Comparison of ENCODE assay signal across 8 cellular contexts in genomic region chr11:59283825-59284772, GRCh38.
DNase-seq lines count a peak whose midpoint lies in the region; ATAC-seq and TF ChIP-seq lines count a peak whose summit lies in the region.

No MANE protein-coding gene starts in this region.

- H3K27ac Mint-ChIP-seq in nephron progenitor cell (no peak overlapping the region), type B pancreatic cell (peak overlapping the region; percentile 14)

- TF ChIP-seq CTCF in nephron progenitor cell (IDR thresholded peaks at IDR 0.05) (peak; percentile 73), type B pancreatic cell (conservative IDR thresholded peaks at IDR 0.05) (peak; percentile 87)

- H4K20me1 ChIP-seq in BLaER1 treated with 17β-estradiol and CSF1 and Interleukin-3, amounts not matched to agents 10 nM and 100 nM, result no peaks in the 10 kb centered on the region

- H3K27ac ChIP-seq in BLaER1 treated with 17β-estradiol and CSF1 and Interleukin-3, amounts not matched to agents 10 nM and 100 nM, result peak overlapping the region in 6 of 11 experiments; percentile 15 to 39 (median 20); a peak in 9 of 22 replicates

- H3K9me3 Mint-ChIP-seq in nephron progenitor cell, result peaks cover 5% of the 10 kb centered on the region
- no peaks in the 10 kb centered on the region for H3K9me3 Mint-ChIP-seq in type B pancreatic cell

- peaks cover 4% of the 10 kb centered on the region for H3K27me3 Mint-ChIP-seq in nephron progenitor cell (ENCODE audit: low read depth, poor library complexity)
- peaks cover 23% of the 10 kb centered on the region for H3K27me3 Mint-ChIP-seq in type B pancreatic cell

- peak overlapping the region in 3 of 10 experiments; percentile 16 to 36 (median 20); a peak in 3 of 20 replicates for H3K4me3 ChIP-seq in BLaER1 treated with 17β-estradiol and CSF1 and Interleukin-3, amounts not matched to agents 10 nM and 100 nM

- no peaks in the 10 kb centered on the region for H3K36me3 ChIP-seq in BLaER1 treated with 17β-estradiol and CSF1 and Interleukin-3, amounts not matched to agents 10 nM and 100 nM

- H3K4me3 Mint-ChIP-seq in nephron progenitor cell (no peak overlapping the region), type B pancreatic cell (no peak overlapping the region)

- H3K4me2 ChIP-seq in BLaER1 treated with 17β-estradiol and CSF1 and Interleukin-3, amounts not matched to agents 10 nM and 100 nM, result peak overlapping the region; percentile 61 to 86 (median 74)

- TF ChIP-seq POLR2A in erythroblast (IDR thresholded peaks at IDR 0.05; ENCODE audit: low read length), result no peak

- ATAC-seq in GM18868 (IDR thresholded peaks at IDR 0.05; ENCODE audit: unreplicated experiment) (peak; percentile 68), HG03064 (IDR thresholded peaks at IDR 0.05; ENCODE audit: low read depth, unreplicated experiment) (peak; percentile 74)

- H3K36me3 Mint-ChIP-seq in nephron progenitor cell (ENCODE audit: low read depth) (no peaks in the 10 kb centered on the region), type B pancreatic cell (no peaks in the 10 kb centered on the region)

- H3K4me1 ChIP-seq in BLaER1 treated with 17β-estradiol and CSF1 and Interleukin-3, amounts not matched to agents 10 nM and 100 nM, result peaks cover 21 to 31% (median 23%) of the 10 kb centered on the region in 10 experiments

- H3K9ac ChIP-seq in BLaER1 treated with 17β-estradiol and CSF1 and Interleukin-3, amounts not matched to agents 10 nM and 100 nM, result peak overlapping the region in 4 of 11 experiments; percentile 3 to 43 (median 25); a peak in 1 of 22 replicates

- no peaks in the 10 kb centered on the region for H3K9me3 ChIP-seq in BLaER1 treated with 17β-estradiol and CSF1 and Interleukin-3, amounts not matched to agents 10 nM and 100 nM (replicated peaks in 1 of 11)

- DNase-seq in NCI-H2227 treated with DMSO at 0.1 percent for 48 hours (lab: John Stamatoyannopoulos, UW), result peak; percentile 12
- peak; percentile 37 to 52 for DNase-seq in activated CD4-positive, alpha-beta T cell treated with anti-CD3 and anti-CD28 coated beads, Interleukin-2, amount 50 U/mL, for 48 hours
- DNase-seq in erythroblast (lab: John Stamatoyannopoulos, UW), result peak; percentile 39 to 57
- DNase-seq in nephron progenitor cell, result peak; percentile 34
- no peak for DNase-seq in type B pancreatic cell (ENCODE audit: extremely low spot score, unreplicated experiment)

- peaks cover 0 to 4% (median 0%) of the 10 kb centered on the region in 11 experiments; a peak in 1 of 22 replicates for H3K27me3 ChIP-seq in BLaER1 treated with 17β-estradiol and CSF1 and Interleukin-3, amounts not matched to agents 10 nM and 100 nM

- H3K4me1 Mint-ChIP-seq in nephron progenitor cell, result no peaks in the 10 kb centered on the region
- H3K4me1 Mint-ChIP-seq in type B pancreatic cell (ENCODE audit: unreplicated experiment), result peaks cover 5% of the 10 kb centered on the region
